15 cellular contexts compared by ENCODE assay signal in the genomic region with DNA sequence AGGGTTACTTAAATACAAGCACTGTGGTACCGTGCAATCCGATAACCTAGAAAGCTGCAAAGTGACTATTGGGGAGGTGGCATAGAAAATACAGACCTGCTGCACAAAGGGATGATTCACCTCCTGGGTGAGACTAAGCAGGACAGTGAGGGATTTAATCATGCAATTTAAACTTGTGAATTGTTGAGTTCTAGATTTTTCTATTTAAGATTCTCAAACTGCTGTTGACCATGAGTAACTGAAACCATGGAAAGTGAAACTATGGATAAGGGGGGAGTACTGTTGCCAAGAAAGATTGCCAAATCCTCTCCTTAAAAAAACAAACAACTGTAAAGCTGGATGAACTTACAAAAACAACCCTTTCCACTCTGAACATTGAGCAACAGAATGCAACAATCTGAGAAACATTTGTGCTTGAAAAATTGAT.
DNase-seq lines count a peak whose midpoint lies in the region; ATAC-seq and TF ChIP-seq lines count a peak whose summit lies in the region.
"Had no signal": no experiment of that assay in that cellular context is flagged by ENCODE, and none has a peak within 500 bp of the region (broad histone marks: within the 10 kb centered on the region; RNA-seq: fewer than 3 reads in every experiment).

No MANE protein-coding gene starts in this region.

- WGBS in IMR-90 (ENCODE audit: extremely low coverage in 2 of 2, insufficient read length in 1 of 2), 2 experiments = no CpG with 5 or more reads among the region's 2 CpGs

- no peaks in the 10 kb centered on the region for H3K27me3 ChIP-seq in IMR-90 (ENCODE audit: control insufficient read depth, insufficient read depth, low read length)
- H3K27me3 ChIP-seq: BLaER1 had no signal

- DNase-seq in AG08396 (ENCODE audit: low spot score) (peak; percentile 5), IMR-90 (peak; percentile 78), dedifferentiated amniotic fluid mesenchymal stem cell (ENCODE audit: extremely low spot score) (peak; percentile 90), left lobe of liver (ENCODE audit: low spot score) (no peak), NCI-H446 (lab: John Stamatoyannopoulos, UW) (no peak)
- DNase-seq: activated CD4-positive, alpha-beta T cell treated with anti-CD3 and anti-CD28 coated beads, Interleukin-2, amount 50 U/mL, for 4 hours; GOT3; Karpas-422; NCI-H526 treated with DMSO at 0.1 percent for 48 hours; posterior cingulate gyrus had no signal

- H3K27ac ChIP-seq in IMR-90 (ENCODE audit: insufficient read depth, low read length) = no peak overlapping the region
- H3K27ac ChIP-seq: BLaER1 had no signal

- H3K23ac ChIP-seq in IMR-90 (ENCODE audit: low read depth, low read length) = no peak overlapping the region

- no peak overlapping the region for H3K56ac ChIP-seq in IMR-90 (ENCODE audit: extremely low read depth, insufficient read depth, low read length)

- H3K36me3 ChIP-seq in IMR-90 (ENCODE audit: control insufficient read depth, insufficient read depth, low read length) = no peaks in the 10 kb centered on the region
- H3K36me3 ChIP-seq: BLaER1 had no signal

- H2AK9ac ChIP-seq in IMR-90 (replicated peaks; ENCODE audit: low read depth, low read length, poor library complexity) = no peak overlapping the region

- H4K5ac ChIP-seq in IMR-90 (ENCODE audit: low read depth, low read length) = no peak overlapping the region

- no peaks in the 10 kb centered on the region for H3K4me1 ChIP-seq in IMR-90 (ENCODE audit: control insufficient read depth, insufficient read depth, low read length)
- H3K4me1 ChIP-seq: BLaER1 had no signal

- H4K20me1 ChIP-seq in IMR-90 (ENCODE audit: insufficient read depth, low read length) = no peaks in the 10 kb centered on the region
- H4K20me1 ChIP-seq: BLaER1 had no signal

- no TSS peak for BruUV-seq in IMR-90 (replicated peaks; lab: Mats Ljungman, UMichigan)

- H2BK120ac ChIP-seq in IMR-90 (ENCODE audit: low read depth, low read length) = no peak overlapping the region

- no peak overlapping the region for H3K14ac ChIP-seq in IMR-90 (replicated peaks; ENCODE audit: low read depth, low read length)

- H4K91ac ChIP-seq in IMR-90 (ENCODE audit: insufficient read depth, low read depth, low read length) = no peak overlapping the region

- no peak for TF ChIP-seq POLR2A in IMR-90 (IDR thresholded peaks at IDR 0.05; ENCODE audit: low read depth, low read length)

- H4K8ac ChIP-seq in IMR-90 (ENCODE audit: low read depth in 2 of 2, low read length in 2 of 2) = no peak overlapping the region

- no peaks in the 10 kb centered on the region for H3K9me3 ChIP-seq in IMR-90 (ENCODE audit: control insufficient read depth, insufficient read depth, low read length)
- H3K9me3 ChIP-seq: BLaER1 had no signal

- CTCF ChIA-PET in IMR-90 (lab: Yijun Ruan, JAX) = interaction anchor here (0.6 kb wide), 1 partner anchor 341 kb away, joined by 3 read pairs; no protein-coding TSS in a partner anchor

- dilution Hi-C loops in IMR-90 (cut with HindIII; ENCODE audit: low sequenced_read_pairs, unreplicated experiment) = no loop called here

- no peak overlapping the region for H3K18ac ChIP-seq in IMR-90 (ENCODE audit: low read depth, low read length)

- no peak overlapping the region for H3K9ac ChIP-seq in IMR-90 (ENCODE audit: low read depth, low read length)
- H3K9ac ChIP-seq: BLaER1 had no signal

- intact Hi-C loops in IMR-90 (cut with micrococcal nuclease) = no loop called here

- POLR2A ChIA-PET in IMR-90 (lab: Charles Lee; ENCODE audit: unreplicated experiment) = no interaction called here

- no peak overlapping the region for H2BK20ac ChIP-seq in IMR-90 (ENCODE audit: low read depth, low read length)

- in situ Hi-C loops in IMR-90 (cut with MboI; ENCODE audit: low sequenced_read_pairs) = no loop called here

- no peak overlapping the region for H2AK5ac ChIP-seq in IMR-90 (ENCODE audit: low read depth, low read length)

- ATAC-seq in IMR-90 (ENCODE audit: low read depth) (peak; percentile 65), left lobe of liver (peak; percentile 93), GM18517 (IDR thresholded peaks at IDR 0.05; ENCODE audit: unreplicated experiment) (no peak), HG03460 (IDR thresholded peaks at IDR 0.05; ENCODE audit: unreplicated experiment) (no peak), GM21619 (IDR thresholded peaks at IDR 0.05; ENCODE audit: unreplicated experiment) (no peak)
- ATAC-seq: Right ventricle myocardium inferior had no signal

- no peak overlapping the region for H2BK15ac ChIP-seq in IMR-90 (ENCODE audit: low read depth, low read length)

- no peak overlapping the region for H2AFZ ChIP-seq in IMR-90 (replicated peaks; ENCODE audit: low read length, poor library complexity)

- no peak for TF ChIP-seq RAD21 in IMR-90 (IDR thresholded peaks at IDR 0.05; ENCODE audit: low read length)

- no peak for TF ChIP-seq CTCF in IMR-90 (conservative IDR thresholded peaks at IDR 0.05; ENCODE audit: low read depth, low read length)

- H2BK5ac ChIP-seq in IMR-90 (ENCODE audit: low read depth, low read length, poor library complexity, severe bottlenecking) = no peak overlapping the region

- no peaks in the 10 kb centered on the region for H3K79me1 ChIP-seq in IMR-90 (ENCODE audit: low read depth in 1 of 2, low read length in 2 of 2)

- H3K4me3 ChIP-seq in IMR-90 (ENCODE audit: insufficient read depth, low read depth, low read length) = no peak overlapping the region
- H3K4me3 ChIP-seq: BLaER1 had no signal

- no peaks in the 10 kb centered on the region for H3K9me1 ChIP-seq in IMR-90 (ENCODE audit: insufficient read depth, low read length)

- no peak overlapping the region for H3K4ac ChIP-seq in IMR-90 (ENCODE audit: low read depth, low read length)

- H3K4me2 ChIP-seq in IMR-90 (ENCODE audit: low read depth, low read length) = peak overlapping the region; percentile 76
- H3K4me2 ChIP-seq: BLaER1 had no signal

TF ChIP-seq in IMR-90, 13 proteins besides CTCF, POLR2A, EP300 and RAD21:
- TF ChIP-seq CEBPB (IDR thresholded peaks at IDR 0.05; ENCODE audit: low read depth, low read length) (peak; percentile 85), MAZ (IDR thresholded peaks at IDR 0.05; ENCODE audit: borderline replicate concordance, low read depth, low read length) (no peak)
TF ChIP-seq in IMR-90: peak in this region for 1.

Comparison
In these comparisons a context has a peak if more than half of its experiments do, and no peak if none do; other contexts are left out.
1. DNase-seq: peak in AG08396 (single experiment), IMR-90 (single experiment) and dedifferentiated amniotic fluid mesenchymal stem cell (single experiment); none in left lobe of liver (single experiment) and NCI-H446 (0 of 2).
2. ATAC-seq: peak in IMR-90 (single experiment) and left lobe of liver (single experiment); none in GM18517 (single experiment), HG03460 (single experiment) and GM21619 (single experiment).